12 cellular contexts compared by ENCODE assay signal in the genomic region with DNA sequence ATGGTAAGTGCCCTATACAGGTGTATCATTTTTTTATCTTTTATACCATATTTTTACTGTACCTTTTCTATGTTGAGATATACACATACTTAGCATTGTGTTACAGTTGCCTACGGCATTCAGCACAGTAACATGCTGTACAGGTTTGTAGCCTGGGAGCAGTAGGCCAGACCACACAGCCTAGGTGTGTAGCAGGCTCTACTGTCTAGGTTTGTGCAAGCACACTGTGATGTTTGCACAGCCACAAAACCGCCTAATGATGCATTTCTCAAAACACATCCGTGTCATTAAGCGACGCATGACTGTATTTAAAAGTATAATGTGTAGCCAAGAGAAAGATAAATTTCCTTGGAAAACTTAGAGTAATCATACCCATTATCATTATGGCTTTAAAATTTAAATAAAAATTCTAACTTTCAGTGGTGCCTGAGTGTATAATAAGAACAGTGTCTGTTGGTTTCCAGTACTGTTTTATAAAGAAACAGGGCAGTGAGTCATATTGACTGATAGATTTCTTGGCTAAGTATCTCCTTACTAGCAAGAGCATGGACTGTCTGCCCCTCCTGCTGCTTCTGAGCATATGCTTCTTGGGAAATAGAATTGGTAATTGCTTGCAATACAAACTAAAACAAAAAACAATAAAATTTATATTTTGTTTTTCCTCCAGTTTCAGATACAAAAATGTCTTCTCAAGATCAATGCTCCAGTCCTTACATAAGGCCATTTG. TPM values are rescaled to one million over a fixed set of nuclear protein-coding genes. Genes with fewer than 3 reads are reported as not detected.
DNase-seq lines count a peak whose midpoint lies in the region; ATAC-seq and TF ChIP-seq lines count a peak whose summit lies in the region.
"Had no signal": no experiment of that assay in that cellular context is flagged by ENCODE, and none has a peak within 500 bp of the region (broad histone marks: within the 10 kb centered on the region; RNA-seq: fewer than 3 reads in every experiment).

No MANE protein-coding gene starts in this region.

- no peak for TF ChIP-seq CTCF in SK-N-SH (IDR thresholded peaks at IDR 0.05)
- TF ChIP-seq CTCF in H9 (conservative IDR thresholded peaks at IDR 0.05) = no peak

- H3K27me3 Mint-ChIP-seq in H9 (ENCODE audit: low read depth) = no peaks in the 10 kb centered on the region
- H3K27me3 Mint-ChIP-seq: natural killer cell treated with Interleukin-12 subunit alpha and Interleukin-12 subunit beta and Interleukin-15 and Interleukin-18, amount 100 ng/mL, for 72 hours had no signal

- CTCF ChIA-PET in SK-N-SH (lab: Yijun Ruan, JAX) = interaction anchor here (1.5 to 3.2 kb wide), 3 partner anchors 27 to 323 kb away, joined by 3 to 12 read pairs (median 3); no protein-coding TSS in a partner anchor

- H3T11ph ChIP-seq in H9 (ENCODE audit: low read length) = no peak overlapping the region

- TF ChIP-seq RAD21 in SK-N-SH (IDR thresholded peaks at IDR 0.05; ENCODE audit: low read length) = no peak

- peak; percentile 33 for DNase-seq in EL
- DNase-seq in SK-N-SH = no peak
- DNase-seq in fibroblast of gingiva (ENCODE audit: low read depth) = peak; percentile 81
- DNase-seq in sciatic nerve (ENCODE audit: low spot score) = no peak
- no peak for DNase-seq in activated CD8-positive, alpha-beta memory T cell treated with anti-CD3 and anti-CD28 coated beads for 24 hours
- DNase-seq in posterior vena cava (ENCODE audit: low spot score) = no peak
- DNase-seq in H9 = no peak
- DNase-seq: activated CD8-positive, alpha-beta memory T cell treated with anti-CD3 and anti-CD28 coated beads, Interleukin-2, amount 50 U/mL, for 4 hours had no signal

- peaks cover 11 to 47% (median 42%) of the 10 kb centered on the region in 3 experiments; a peak in 6 of 7 replicates for H3K36me3 Mint-ChIP-seq in H9 (ENCODE audit: insufficient read depth in 1 of 3, low read depth in 3 of 3)

- H4K91ac ChIP-seq in H9 (ENCODE audit: insufficient read length, low read depth, low read length) = no peak overlapping the region

- H3K79me2 ChIP-seq in SK-N-SH (ENCODE audit: insufficient read depth) (no peaks in the 10 kb centered on the region; the same call in 1 of the 2 replicates), H9 (ENCODE audit: insufficient read depth, low read length) (no peaks in the 10 kb centered on the region)

- no peak overlapping the region for H3K27ac Mint-ChIP-seq in H9
- H3K27ac Mint-ChIP-seq: natural killer cell treated with Interleukin-12 subunit alpha and Interleukin-12 subunit beta and Interleukin-15 and Interleukin-18, amount 100 ng/mL, for 72 hours had no signal

- no peak overlapping the region for H3K56ac ChIP-seq in H9 (ENCODE audit: insufficient read length, low read depth, low read length)

- H4K8ac ChIP-seq in H9 (replicated peaks; ENCODE audit: insufficient read length, low read depth, low read length) = no peak overlapping the region

- no peak overlapping the region for H2BK120ac ChIP-seq in H9 (ENCODE audit: low read depth, low read length, poor library complexity, severe bottlenecking)

- H3K4me1 Mint-ChIP-seq in H9 = peaks cover 8 to 11% of the 10 kb centered on the region in 2 experiments

- H4K20me1 ChIP-seq in SK-N-SH (ENCODE audit: insufficient read depth) (no peaks in the 10 kb centered on the region), H9 (ENCODE audit: control insufficient read depth, insufficient read depth, insufficient read length) (no peaks in the 10 kb centered on the region)

- H3F3A ChIP-seq in SK-N-SH (replicated peaks; ENCODE audit: insufficient read depth) = peaks cover 33% of the 10 kb centered on the region

- H3K36me3 ChIP-seq in SK-N-SH (replicated peaks in 1 of 2; ENCODE audit: control insufficient read depth in 1 of 2, insufficient read depth in 2 of 2, low read length in 1 of 2) = peaks cover 46 to 47% of the 10 kb centered on the region in 2 experiments

- H2AK5ac ChIP-seq in H9 (ENCODE audit: insufficient read length, low read length) = no peak overlapping the region

- no peaks in the 10 kb centered on the region for H3K9me3 Mint-ChIP-seq in H9
- H3K9me3 Mint-ChIP-seq: natural killer cell treated with Interleukin-12 subunit alpha and Interleukin-12 subunit beta and Interleukin-15 and Interleukin-18, amount 100 ng/mL, for 72 hours had no signal

- WGBS in SK-N-SH (ENCODE audit: low lambda C conversion rate) = 85% methylated on average over 5 of the region's 5 CpGs
- WGBS in H9 (ENCODE audit: extremely low coverage, insufficient read length, low lambda C conversion rate) = no CpG with 5 or more reads among the region's 5 CpGs

- H4K5ac ChIP-seq in H9 (ENCODE audit: insufficient read length, low read depth, low read length) = no peak overlapping the region

- no peak overlapping the region for H3K4me3 Mint-ChIP-seq in H9
- H3K4me3 Mint-ChIP-seq: natural killer cell treated with Interleukin-12 subunit alpha and Interleukin-12 subunit beta and Interleukin-15 and Interleukin-18, amount 100 ng/mL, for 72 hours had no signal

- H3K9me2 ChIP-seq in SK-N-SH = no peaks in the 10 kb centered on the region

- H3K4me1 ChIP-seq in SK-N-SH (ENCODE audit: control insufficient read depth in 1 of 2, insufficient read depth in 2 of 2, low read depth in 1 of 2, low read length in 1 of 2) (peaks cover 20 to 24% of the 10 kb centered on the region in 2 experiments), H9 (ENCODE audit: insufficient read depth, low read length) (no peaks in the 10 kb centered on the region; the same call in 1 of the 2 replicates)

- H3K27me3 ChIP-seq in SK-N-SH (ENCODE audit: insufficient read depth) = no peaks in the 10 kb centered on the region
- no peaks in the 10 kb centered on the region for H3K27me3 ChIP-seq in H9 (ENCODE audit: insufficient read depth, low read length)
- H3K27me3 ChIP-seq: SJSA1 had no signal

- no peaks in the 10 kb centered on the region for H3K79me1 ChIP-seq in H9 (ENCODE audit: insufficient read depth, low read depth, low read length, poor library complexity, severe bottlenecking)

- H3K14ac ChIP-seq in H9 (ENCODE audit: insufficient read depth, low read length) = no peak overlapping the region

- no peak overlapping the region for H2BK15ac ChIP-seq in H9 (ENCODE audit: low read depth, low read length)

- H3K23ac ChIP-seq in H9 (ENCODE audit: insufficient read length, low read depth, low read length) = no peak overlapping the region

- intact Hi-C loops in sciatic nerve (cut with DNase I) = no loop called here
- intact Hi-C loops in posterior vena cava (cut with DNase I) = no loop called here

- H3K4me3 ChIP-seq in SK-N-SH (ENCODE audit: low read depth in 2 of 2, low read length in 1 of 2) = no peak overlapping the region; a peak in 1 of 4 replicates
- H3K4me3 ChIP-seq: SJSA1 had no signal

- peak; percentile 70 for ATAC-seq in sciatic nerve
- no peak for ATAC-seq in GM18861 (IDR thresholded peaks at IDR 0.05; ENCODE audit: unreplicated experiment)
- ATAC-seq: natural killer cell treated with Interleukin-12 subunit alpha and Interleukin-12 subunit beta and Interleukin-15 and Interleukin-18, amount 100 ng/mL, for 72 hours had no signal

- no peaks in the 10 kb centered on the region for H3K23me2 ChIP-seq in H9 (ENCODE audit: insufficient read length, low read depth, low read length, poor library complexity, severe bottlenecking)

- no peak overlapping the region for H2BK12ac ChIP-seq in H9 (ENCODE audit: insufficient read length, low read depth, low read length)

- POLR2A ChIA-PET in SK-N-SH (lab: Yijun Ruan, JAX) = no interaction called here

- H3K4me2 ChIP-seq in SK-N-SH = peak overlapping the region; percentile 67
- no peak overlapping the region for H3K4me2 ChIP-seq in H9 (ENCODE audit: insufficient read depth, insufficient read length, low read length)

- H3K9ac ChIP-seq in SK-N-SH = peak overlapping the region; percentile 30; the same call in 1 of the 2 replicates
- no peak overlapping the region for H3K9ac ChIP-seq in H9 (ENCODE audit: extremely low read depth, insufficient read length, low read length)

- H3K4ac ChIP-seq in H9 (ENCODE audit: low read depth, low read length) = no peak overlapping the region

- H2BK5ac ChIP-seq in H9 (ENCODE audit: insufficient read length, low read length) = no peak overlapping the region

- no peak for TF ChIP-seq EP300 in SK-N-SH (IDR thresholded peaks at IDR 0.05; ENCODE audit: borderline replicate concordance in 1 of 2, low read depth in 1 of 2, low read length in 1 of 2)

- peak overlapping the region; percentile 72 to 94 for H3K27ac ChIP-seq in SK-N-SH (ENCODE audit: low read depth in 2 of 2, low read length in 1 of 2)
- H3K27ac ChIP-seq in H9 (ENCODE audit: insufficient read length, low read depth, low read length) = no peak overlapping the region
- H3K27ac ChIP-seq: epithelial cell of prostate, SJSA1 had no signal

- no peak overlapping the region for H2AFZ ChIP-seq in SK-N-SH (ENCODE audit: low read depth)
- no peak overlapping the region for H2AFZ ChIP-seq in H9 (ENCODE audit: low read length)

- H2BK20ac ChIP-seq in H9 (ENCODE audit: low read depth, low read length, poor library complexity, severe bottlenecking) = no peak overlapping the region

- H3K9me3 ChIP-seq in SK-N-SH = no peaks in the 10 kb centered on the region
- H3K9me3 ChIP-seq in H9 (ENCODE audit: control insufficient read depth, low read depth, low read length) = no peaks in the 10 kb centered on the region
- H3K9me3 ChIP-seq: SJSA1 had no signal

- H3K18ac ChIP-seq in H9 (ENCODE audit: insufficient read length, low read depth, low read length) = no peak overlapping the region

TF ChIP-seq in SK-N-SH, 30 proteins besides CTCF, POLR2A, EP300 and RAD21 (continues in another document):
- TF ChIP-seq NFIC (IDR thresholded peaks at IDR 0.05; ENCODE audit: borderline replicate concordance) (peak; percentile 20; the same call in 1 of the 2 replicates), TAF1 (IDR thresholded peaks at IDR 0.05; ENCODE audit: borderline replicate concordance, low read depth, low read length) (no peak), TCF12 (IDR thresholded peaks at IDR 0.05) (0 out of 2 replicates have a peak, but pooled peaks have one; percentile 16), RXRA (IDR thresholded peaks at IDR 0.05; ENCODE audit: borderline replicate concordance, low read depth) (no peak)

RNA-seq across cellular contexts. Expression of a gene that starts 18.3 kb away (rescaled TPM):
- 3.1 and 3.2 TPM in 2 replicates for polyA plus RNA-seq in SK-N-SH (2012; rRNA removed)
- polyA plus RNA-seq in SK-N-SH (2012; cell fraction: cytosol; rRNA removed) = 2.3 and 3.9 TPM in 2 replicates
- polyA plus RNA-seq in SK-N-SH (2012; cell fraction: nucleus; rRNA removed) = 18.6 and 20.9 TPM in 2 replicates
- total RNA-seq in sciatic nerve = 12.8 TPM
- 1 to 10 TPM; 5.7 to 8.4 TPM for total RNA-seq in posterior vena cava
- total RNA-seq in H9 (2021) = 8.2 and 11.8 TPM in 2 replicates

RNA-seq across cellular contexts. Expression of a gene that starts 42.7 kb away (rescaled TPM):
- polyA plus RNA-seq in SK-N-SH (2012; rRNA removed) = 27.5 and 32.2 TPM in 2 replicates
- 11.8 and 23.4 TPM in 2 replicates for polyA plus RNA-seq in SK-N-SH (2012; cell fraction: cytosol; rRNA removed)
- polyA plus RNA-seq in SK-N-SH (2012; cell fraction: nucleus; rRNA removed) = 23.2 and 33.0 TPM in 2 replicates
- 15.0 TPM for total RNA-seq in sciatic nerve
- 10 to 100 TPM; 14.9 TPM for total RNA-seq in posterior vena cava
- total RNA-seq in H9 (2021) = 68.7 and 71.9 TPM in 2 replicates

Comparison
In these comparisons a context has a peak if more than half of its experiments do, and no peak if none do; other contexts are left out.
1. DNase-seq: peak in EL (single experiment) and fibroblast of gingiva (single experiment); none in SK-N-SH (single experiment), sciatic nerve (single experiment), activated CD8-positive, alpha-beta memory T cell treated with anti-CD3 and anti-CD28 coated beads for 24 hours (single experiment), posterior vena cava (single experiment) and H9 (single experiment).